Comparison of ENCODE assay signal across 8 cellular contexts in the genomic region with DNA sequence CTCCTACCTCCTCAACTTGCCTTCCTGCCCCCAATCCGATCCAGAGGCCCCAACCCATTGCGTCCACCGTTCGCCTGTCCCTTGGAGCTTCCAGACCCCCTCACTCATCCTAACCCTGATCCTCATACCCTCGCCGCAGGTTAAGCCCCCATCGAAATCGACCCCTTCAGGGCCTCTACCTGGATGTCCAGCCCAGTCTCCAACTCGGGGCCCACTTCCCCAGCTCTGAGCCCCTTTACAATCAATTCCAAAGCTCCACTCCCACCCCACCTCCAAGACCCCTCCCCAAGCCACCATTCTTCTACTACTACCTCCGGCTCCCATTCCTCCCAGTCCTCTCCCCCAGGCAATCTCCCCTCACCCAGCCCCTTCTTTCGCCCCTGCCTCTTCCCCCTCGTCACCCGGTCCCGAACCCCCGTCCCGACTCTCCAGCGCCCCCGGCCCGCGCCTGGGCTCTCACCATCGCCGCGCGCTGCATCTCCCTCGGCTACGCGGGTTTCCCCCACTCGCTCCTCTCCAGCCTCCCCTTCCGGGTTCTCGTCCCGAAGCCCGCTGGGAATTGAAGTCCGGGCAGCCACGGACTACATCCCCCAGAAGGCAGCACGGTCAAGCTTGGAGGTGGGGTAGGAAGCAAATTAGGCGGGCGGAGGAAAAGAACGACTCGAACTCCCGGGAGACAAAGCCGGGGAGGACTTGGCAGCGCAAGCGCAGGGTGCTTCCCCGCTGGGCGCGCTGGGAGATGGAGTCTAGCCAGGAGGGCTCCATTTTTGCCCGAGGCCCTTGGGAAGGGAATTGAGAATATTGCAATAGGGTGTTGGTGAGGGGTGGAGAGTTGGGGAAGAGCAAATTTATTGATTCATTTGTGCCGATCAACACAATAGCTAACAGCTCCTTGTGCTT. TPM values are rescaled to one million over a fixed set of nuclear protein-coding genes. Genes with fewer than 3 reads are reported as not detected.
DNase-seq lines count a peak whose midpoint lies in the region; ATAC-seq lines count a peak whose summit lies in the region.

A gene with protein sequence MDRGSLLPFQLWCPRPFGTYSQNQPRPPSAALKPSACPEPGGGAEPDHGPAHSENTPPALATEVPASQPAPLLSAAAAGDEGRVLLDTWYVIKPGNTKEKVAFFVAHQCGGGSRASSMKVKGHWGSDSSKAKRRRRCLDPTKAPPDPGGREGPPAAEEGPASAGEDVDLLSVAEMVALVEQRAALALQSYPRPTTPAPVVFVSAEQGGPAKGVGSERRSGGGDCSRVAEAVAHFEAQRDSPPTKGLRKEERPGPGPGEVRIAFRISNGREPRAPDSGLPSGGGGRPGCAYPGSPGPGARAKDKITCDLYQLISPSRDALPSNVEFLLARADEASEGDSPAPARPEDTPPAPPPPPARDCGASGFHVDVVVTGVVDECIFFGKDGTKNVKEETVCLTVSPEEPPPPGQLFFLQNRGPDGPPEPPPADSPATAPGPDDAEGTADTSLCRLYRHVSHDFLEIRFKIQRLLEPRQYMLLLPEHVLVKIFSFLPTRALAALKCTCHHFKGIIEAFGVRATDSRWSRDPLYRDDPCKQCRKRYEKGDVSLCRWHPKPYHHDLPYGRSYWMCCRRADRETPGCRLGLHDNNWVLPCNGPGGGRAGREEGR (minus strand): TSS at position 508 of the 900 bp plus-strand sequence. CDS start 17,401 bp downstream, outside the sequence.

- no peaks in the 10 kb centered on the region for H3K36me3 Mint-ChIP-seq in naive B cell
- H3K36me3 Mint-ChIP-seq in stimulated activated memory B cell treated with anti-CD40 and anti-IgM and Interleukin-4, amounts not matched to agents 10 μg/mL and 1 μg/mL and 100 μg/mL, for 72 hours, result peaks cover 6% of the 10 kb centered on the region

- peak within 1 kb of the TSS; percentile 89 to 98 (median 95) for H3K4me3 Mint-ChIP-seq in naive B cell
- H3K4me3 Mint-ChIP-seq in stimulated activated memory B cell treated with anti-CD40 and anti-IgM and Interleukin-4, amounts not matched to agents 10 μg/mL and 1 μg/mL and 100 μg/mL, for 72 hours, result peak within 1 kb of the TSS; percentile 97

- ATAC-seq in GM21825 (IDR thresholded peaks at IDR 0.05; ENCODE audit: unreplicated experiment), result peak; percentile 90
- ATAC-seq in naive B cell (ENCODE audit: low read depth in 2 of 2), result peak; percentile 99
- ATAC-seq in stimulated activated memory B cell treated with anti-CD40 and anti-IgM and Interleukin-4, amounts not matched to agents 10 μg/mL and 1 μg/mL and 100 μg/mL, for 72 hours, result peak; percentile 98

- no peaks in the 10 kb centered on the region for H3K9me3 Mint-ChIP-seq in naive B cell
- H3K9me3 Mint-ChIP-seq in stimulated activated memory B cell treated with anti-CD40 and anti-IgM and Interleukin-4, amounts not matched to agents 10 μg/mL and 1 μg/mL and 100 μg/mL, for 72 hours, result no peaks in the 10 kb centered on the region

- DNase-seq in Daoy (ENCODE audit: low read depth) (peak; percentile 99), LHCN-M2 (ENCODE audit: low read depth) (peak; percentile 99), RPMI8226 (peak; percentile 94), fibroblast of gingiva (ENCODE audit: low read depth) (peak; percentile 99), naive B cell (peak; percentile 90)
- peak; percentile 81 to 87 for DNase-seq in activated T-helper 1 cell treated with anti-CD3 and anti-CD28 coated beads, Interleukin-2, amount 50 U/mL, for 16 hours (ENCODE audit: low read depth in 1 of 2, low spot score in 1 of 2)

- peaks cover 23 to 51% (median 38%) of the 10 kb centered on the region in 3 donors for H3K4me1 Mint-ChIP-seq in naive B cell
- H3K4me1 Mint-ChIP-seq in stimulated activated memory B cell treated with anti-CD40 and anti-IgM and Interleukin-4, amounts not matched to agents 10 μg/mL and 1 μg/mL and 100 μg/mL, for 72 hours, result peaks cover 40% of the 10 kb centered on the region

- peak within 1 kb of the TSS; percentile 90 to 99 (median 96) for H3K27ac Mint-ChIP-seq in naive B cell
- peak within 1 kb of the TSS; percentile 92 for H3K27ac Mint-ChIP-seq in stimulated activated memory B cell treated with anti-CD40 and anti-IgM and Interleukin-4, amounts not matched to agents 10 μg/mL and 1 μg/mL and 100 μg/mL, for 72 hours

- no peaks in the 10 kb centered on the region for H3K27me3 Mint-ChIP-seq in naive B cell
- no peaks in the 10 kb centered on the region for H3K27me3 Mint-ChIP-seq in stimulated activated memory B cell treated with anti-CD40 and anti-IgM and Interleukin-4, amounts not matched to agents 10 μg/mL and 1 μg/mL and 100 μg/mL, for 72 hours

RNA-seq across cellular contexts. Expression of the gene that starts here (rescaled TPM):
- total RNA-seq in Daoy (2014; rRNA removed; shearing (Covaris generic)), result 7.9 and 15.0 TPM in 2 replicates
- 8.4 and 11.5 TPM in 2 replicates for total RNA-seq in LHCN-M2 (2014; rRNA removed)
- polyA plus RNA-seq in LHCN-M2 (2012), result 4.7 TPM
- polyA plus RNA-seq in naive B cell (ENCODE audit: low read depth in 6 of 6), result 10 to 100 TPM in 5 of 6 donors, 1 to 10 TPM in 1; 9.4 to 23.0 (median 13.9) TPM

Comparison
In these comparisons a context has a peak if more than half of its experiments do, and no peak if none do; other contexts are left out.
1. Peak in every context shown above with its lines: DNase-seq and ATAC-seq.